In the genomic region with DNA sequence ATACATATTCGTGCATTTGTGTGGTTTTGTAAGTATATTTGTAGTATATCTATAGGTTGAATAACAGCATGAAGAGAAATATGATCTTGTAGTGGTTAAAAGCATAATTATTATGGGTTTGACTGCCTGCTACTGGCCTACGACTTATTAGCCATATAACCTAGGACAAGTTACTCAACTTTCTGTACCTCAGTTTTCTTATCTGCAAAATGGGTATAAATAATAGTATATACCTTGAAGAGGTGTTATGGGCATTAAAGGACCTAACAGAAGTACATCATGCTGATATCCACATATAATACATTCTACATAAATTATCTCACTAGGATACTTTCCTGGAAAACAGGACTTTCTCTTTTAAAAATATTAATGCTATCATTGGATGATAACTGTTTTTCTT, we compare ENCODE assay signal across 19 cellular contexts.
DNase-seq lines count a peak whose midpoint lies in the region; ATAC-seq, FAIRE-seq and TF ChIP-seq lines count a peak whose summit lies in the region.
"Had no signal": no experiment of that assay in that cellular context is flagged by ENCODE, and none has a peak within 500 bp of the region (broad histone marks: within the 10 kb centered on the region; RNA-seq: fewer than 3 reads in every experiment).

No MANE protein-coding gene starts in this region.

- TF ChIP-seq POLR2A in endothelial cell of umbilical vein (IDR thresholded peaks at IDR 0.05; ENCODE audit: low read depth, low read length), result no peak

- no peaks in the 10 kb centered on the region for H3K9me1 ChIP-seq in endothelial cell of umbilical vein (replicated peaks; ENCODE audit: control insufficient read depth, extremely low read depth, insufficient read depth, low read length)

- peaks cover 4% of the 10 kb centered on the region for H3K27me3 Mint-ChIP-seq in activated naive CD8-positive, alpha-beta T cell treated with anti-CD3 and anti-CD28 coated beads, Interleukin-2, amount 50 U/mL, for 24 hours
- peaks cover 17% of the 10 kb centered on the region for H3K27me3 Mint-ChIP-seq in activated naive CD8-positive, alpha-beta T cell treated with anti-CD3 and anti-CD28 coated beads for 36 hours
- H3K27me3 Mint-ChIP-seq: IgD-negative memory B cell had no signal

- H3K36me3 ChIP-seq in RWPE2 (ENCODE audit: low read depth), result no peaks in the 10 kb centered on the region
- H3K36me3 ChIP-seq in endothelial cell of umbilical vein (ENCODE audit: control insufficient read depth in 2 of 2, extremely low read depth in 1 of 2, insufficient read depth in 2 of 2, low read length in 2 of 2), result no peaks in the 10 kb centered on the region
- H3K36me3 ChIP-seq in psoas muscle (ENCODE audit: insufficient read depth in 1 of 2, low read depth in 1 of 2), result no peaks in the 10 kb centered on the region
- H3K36me3 ChIP-seq: BE2C, SJCRH30 had no signal

- 79 to 82% (median 79%) methylated on average over 2 of the region's 2 CpGs for WGBS in psoas muscle, 3 donors

- no peaks in the 10 kb centered on the region for H4K20me1 ChIP-seq in endothelial cell of umbilical vein (replicated peaks; ENCODE audit: control insufficient read depth, extremely low read depth, insufficient read depth, low read length)

- intact Hi-C loops in endothelial cell of umbilical vein (cut with micrococcal nuclease), result loop anchor here (1.0 kb wide), 1 partner anchor 12 kb away; no protein-coding TSS in a partner anchor
- intact Hi-C loops in psoas muscle (cut with DNase I), result loop anchor here in 1 of 2 donors (10.0 kb wide), 1 partner anchor 115 kb away; the partner anchor contains the start of gene ELL2

- no peaks in the 10 kb centered on the region for H3K79me2 ChIP-seq in endothelial cell of umbilical vein (ENCODE audit: control insufficient read depth, insufficient read depth, low read length)

- peak overlapping the region; percentile 19 for H3K27ac Mint-ChIP-seq in activated naive CD8-positive, alpha-beta T cell treated with anti-CD3 and anti-CD28 coated beads, Interleukin-2, amount 50 U/mL, for 24 hours
- H3K27ac Mint-ChIP-seq in activated naive CD8-positive, alpha-beta T cell treated with anti-CD3 and anti-CD28 coated beads for 36 hours, result no peak overlapping the region
- H3K27ac Mint-ChIP-seq: CD4-positive, CD25-positive, alpha-beta regulatory T cell; IgD-negative memory B cell had no signal

- ATAC-seq in activated naive CD8-positive, alpha-beta T cell treated with anti-CD3 and anti-CD28 coated beads, Interleukin-2, amount 50 U/mL, for 24 hours, result no peak
- ATAC-seq in RWPE2 (ENCODE audit: low read depth), result no peak
- no peak for ATAC-seq in psoas muscle

- no peaks in the 10 kb centered on the region for H3K36me3 Mint-ChIP-seq in activated naive CD8-positive, alpha-beta T cell treated with anti-CD3 and anti-CD28 coated beads, Interleukin-2, amount 50 U/mL, for 24 hours (ENCODE audit: low read depth)
- no peaks in the 10 kb centered on the region for H3K36me3 Mint-ChIP-seq in activated naive CD8-positive, alpha-beta T cell treated with anti-CD3 and anti-CD28 coated beads for 36 hours
- H3K36me3 Mint-ChIP-seq: CD4-positive, CD25-positive, alpha-beta regulatory T cell; IgD-negative memory B cell had no signal

- H3K27me3 ChIP-seq in RWPE2 (ENCODE audit: insufficient read depth, poor library complexity, severe bottlenecking) (no peaks in the 10 kb centered on the region), endothelial cell of umbilical vein (ENCODE audit: control insufficient read depth in 2 of 2, insufficient read depth in 2 of 2, low read length in 2 of 2) (no peaks in the 10 kb centered on the region), psoas muscle (ENCODE audit: insufficient read depth in 3 of 3, low read length in 2 of 3) (no peaks in the 10 kb centered on the region)
- H3K27me3 ChIP-seq: BE2C, SJCRH30 had no signal

- no peak overlapping the region for H2AFZ ChIP-seq in endothelial cell of umbilical vein (ENCODE audit: low read depth, low read length)

- no peaks in the 10 kb centered on the region for H3K9me3 Mint-ChIP-seq in activated naive CD8-positive, alpha-beta T cell treated with anti-CD3 and anti-CD28 coated beads, Interleukin-2, amount 50 U/mL, for 24 hours
- no peaks in the 10 kb centered on the region for H3K9me3 Mint-ChIP-seq in activated naive CD8-positive, alpha-beta T cell treated with anti-CD3 and anti-CD28 coated beads for 36 hours
- H3K9me3 Mint-ChIP-seq: IgD-negative memory B cell had no signal

- no peak overlapping the region for H3K4me2 ChIP-seq in endothelial cell of umbilical vein (ENCODE audit: insufficient read depth, low read length)

- FAIRE-seq in endothelial cell of umbilical vein (lab: Jason Lieb, UNC), result no peak

- H3K4me1 Mint-ChIP-seq in activated naive CD8-positive, alpha-beta T cell treated with anti-CD3 and anti-CD28 coated beads, Interleukin-2, amount 50 U/mL, for 24 hours, result peaks cover 61% of the 10 kb centered on the region
- peaks cover 28% of the 10 kb centered on the region for H3K4me1 Mint-ChIP-seq in activated naive CD8-positive, alpha-beta T cell treated with anti-CD3 and anti-CD28 coated beads for 36 hours
- H3K4me1 Mint-ChIP-seq: CD4-positive, CD25-positive, alpha-beta regulatory T cell; IgD-negative memory B cell had no signal

- H3K9ac ChIP-seq in endothelial cell of umbilical vein (replicated peaks; ENCODE audit: extremely low read depth, insufficient read depth, low read length), result no peak overlapping the region

- BruUV-seq in endothelial cell of umbilical vein (replicated peaks; lab: Mats Ljungman, UMichigan), result no TSS peak

- no peak for DNase-seq in activated naive CD8-positive, alpha-beta T cell treated with anti-CD3 and anti-CD28 coated beads, Interleukin-2, amount 50 U/mL, for 24 hours
- no peak for DNase-seq in activated naive CD8-positive, alpha-beta T cell treated with anti-CD3 and anti-CD28 coated beads for 36 hours
- DNase-seq in RWPE2 (ENCODE audit: low spot score), result no peak
- DNase-seq in endothelial cell of umbilical vein (ENCODE audit: low read depth, low spot score), result no peak
- no peak for DNase-seq in psoas muscle
- no peak for DNase-seq in OCI-M2 (lab: John Stamatoyannopoulos, UW; ENCODE audit: unreplicated experiment)
- no peak for DNase-seq in NCI-H1105 (lab: John Stamatoyannopoulos, UW)
- DNase-seq in NCI-H1436 treated with DMSO at 0.1 percent for 48 hours (lab: John Stamatoyannopoulos, UW), result no peak
- DNase-seq: 8988T; BE2C; Caco-2; CD4-positive, CD25-positive, alpha-beta regulatory T cell; GF-D8; NCI-H1092 treated with DMSO at 0.1 percent for 48 hours; NCI-H1694; NCI-H2081 treated with DMSO at 0.1 percent for 48 hours; NCI-H774; SJCRH30 had no signal

- CTCF ChIA-PET in endothelial cell of umbilical vein (lab: Charles Lee), result interaction anchor here (1.4 to 2.7 kb wide), 2 partner anchors 14 to 119 kb away, joined by 4 to 14 read pairs; partner anchors contain the start of gene ELL2

- POLR2A ChIA-PET in endothelial cell of umbilical vein (lab: Charles Lee), result no interaction called here

- no peak overlapping the region for H3K4me3 Mint-ChIP-seq in activated naive CD8-positive, alpha-beta T cell treated with anti-CD3 and anti-CD28 coated beads, Interleukin-2, amount 50 U/mL, for 24 hours
- H3K4me3 Mint-ChIP-seq in activated naive CD8-positive, alpha-beta T cell treated with anti-CD3 and anti-CD28 coated beads for 36 hours, result no peak overlapping the region
- H3K4me3 Mint-ChIP-seq: CD4-positive, CD25-positive, alpha-beta regulatory T cell; IgD-negative memory B cell had no signal

- H3K9me3 ChIP-seq in RWPE2 (ENCODE audit: severe bottlenecking) (no peaks in the 10 kb centered on the region), endothelial cell of umbilical vein (replicated peaks; ENCODE audit: control insufficient read depth, insufficient read depth, low read length) (no peaks in the 10 kb centered on the region), psoas muscle (no peaks in the 10 kb centered on the region)
- H3K9me3 ChIP-seq: BE2C, Caco-2, SJCRH30 had no signal

- no peak overlapping the region for H3K4me3 ChIP-seq in RWPE2 (ENCODE audit: severe bottlenecking)
- no peak overlapping the region for H3K4me3 ChIP-seq in endothelial cell of umbilical vein (replicated peaks in 1 of 3; ENCODE audit: insufficient read depth in 1 of 3, low read depth in 1 of 3, low read length in 3 of 3)
- no peak overlapping the region for H3K4me3 ChIP-seq in psoas muscle
- H3K4me3 ChIP-seq: SJCRH30 had no signal

- H3K27ac ChIP-seq in RWPE2 (ENCODE audit: poor library complexity, severe bottlenecking) (peak overlapping the region; percentile 92), endothelial cell of umbilical vein (ENCODE audit: insufficient read depth, low read depth, low read length) (peak overlapping the region; percentile 72), psoas muscle (peak overlapping the region; percentile 57)
- H3K27ac ChIP-seq: SJCRH30 had no signal

- H3K4me1 ChIP-seq in RWPE2 (ENCODE audit: insufficient read depth, poor library complexity, severe bottlenecking) (peaks cover 64% of the 10 kb centered on the region), endothelial cell of umbilical vein (ENCODE audit: control insufficient read depth, extremely low read depth, insufficient read depth, low read length) (peaks cover 40% of the 10 kb centered on the region), psoas muscle (peaks cover 22% of the 10 kb centered on the region)

- dilution Hi-C loops in endothelial cell of umbilical vein (cut with MboI; ENCODE audit: extremely low pct_ligation_motif_present, low sequenced_read_pairs), result no loop called here

- TF ChIP-seq CTCF in RWPE2 (IDR thresholded peaks at IDR 0.05; ENCODE audit: poor library complexity, severe bottlenecking) (no peak), endothelial cell of umbilical vein (IDR thresholded peaks at IDR 0.05; ENCODE audit: extremely low read depth in 1 of 2, insufficient read depth in 1 of 2, low read depth in 1 of 2, low read length in 2 of 2) (no peak), psoas muscle (IDR thresholded peaks at IDR 0.05) (no peak)

TF ChIP-seq in endothelial cell of umbilical vein, 7 proteins besides CTCF, POLR2A, EP300 and RAD21:
- TF ChIP-seq MYC (IDR thresholded peaks at IDR 0.05; ENCODE audit: low read depth, low read length) (no peak), EZH2 (IDR thresholded peaks at IDR 0.05; ENCODE audit: borderline replicate concordance, low read depth, low read length, severe bottlenecking) (no peak)
